ENCODE assay signal across 33 cellular contexts in the genomic region with DNA sequence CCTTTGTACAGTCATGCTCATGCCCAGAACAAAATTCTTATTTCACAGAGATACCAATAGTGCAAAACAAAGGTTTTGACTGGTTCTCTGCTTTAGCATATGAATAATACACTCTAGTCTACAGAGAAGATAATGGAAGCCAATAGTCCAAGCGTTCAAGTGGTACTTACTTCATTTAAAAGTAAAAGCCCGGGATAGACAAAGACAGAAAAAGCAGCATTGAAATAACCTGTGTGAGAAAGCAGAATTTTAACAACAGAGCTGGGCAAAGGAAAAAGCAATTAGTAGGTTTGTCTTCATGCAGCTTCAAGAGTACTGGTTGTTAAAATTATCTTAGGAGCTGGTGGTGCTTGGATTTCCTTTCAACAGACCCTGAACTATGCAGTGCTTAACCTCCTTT.
"Had no signal": no experiment of that assay in that cellular context is flagged by ENCODE, and none has a peak within 500 bp of the region (broad histone marks: within the 10 kb centered on the region; RNA-seq: fewer than 3 reads in every experiment).

No MANE protein-coding gene starts in this region.

- H3K27ac ChIP-seq: Peyer's patch, SJSA1, SK-N-MC had no signal

- H3K4me3 ChIP-seq: MG63, Peyer's patch, SJSA1, SK-N-MC had no signal

- H3K27me3 Mint-ChIP-seq: T-cell had no signal

- H3K9me3 ChIP-seq: MG63, Peyer's patch, SJSA1 had no signal

- DNase-seq: Kasumi-1, KBM-7, MG63, MV-4-11, NCI-H1092 treated with DMSO at 0.1 percent for 48 hours, NCI-H1105 treated with DMSO at 0.1 percent for 48 hours, NCI-H1417, NCI-H1436, NCI-H1694, NCI-H187, NCI-H1930, NCI-H2029 treated with DMSO at 0.1 percent for 48 hours, NCI-H2081 treated with DMSO at 0.1 percent for 48 hours, NCI-H2107, NCI-H2171, NCI-H226, NCI-H446 treated with DMSO at 0.1 percent for 48 hours, NCI-H510A, NCI-H524, NCI-H526, NCI-H748 treated with DMSO at 0.1 percent for 48 hours, NCI-H82, OCI-M1, PC-3, Peyer's patch, Right ventricle myocardium superior, RPMI8226, SHP77 treated with DMSO at 0.1 percent for 48 hours, T-cell had no signal

- H3K27ac Mint-ChIP-seq: T-cell; T-helper 1 cell treated with Interleukin-12 subunit alpha and Interleukin-12 subunit beta and Interleukin-4 antibody, amounts not matched to agents 30 μg/mL and 1 μg/mL, for 36 hours had no signal

- H3K27me3 ChIP-seq: MG63, Peyer's patch, SJSA1 had no signal

- H3K4me1 ChIP-seq: Peyer's patch, SJSA1 had no signal

- H3K36me3 Mint-ChIP-seq: T-cell had no signal

- H3K36me3 ChIP-seq: MG63, Peyer's patch, SJSA1 had no signal

- ATAC-seq: PC-3, SK-N-SH treated with all-trans-retinoic acid at 6 μM for 48 hours, T-cell had no signal

- H3K4me3 Mint-ChIP-seq: T-cell; T-helper 1 cell treated with Interleukin-12 subunit alpha and Interleukin-12 subunit beta and Interleukin-4 antibody, amounts not matched to agents 30 μg/mL and 1 μg/mL, for 36 hours had no signal
